8 cellular contexts compared by ENCODE assay signal in genomic region chr20:44965651-44966029, GRCh38. TPM values are rescaled to one million over a fixed set of nuclear protein-coding genes. Genes with fewer than 3 reads are reported as not detected.
A peak's percentile ranks its signal among the peaks of the same experiment; 100 is the strongest.
DNase-seq lines count a peak whose midpoint lies in the region; ATAC-seq, FAIRE-seq and TF ChIP-seq lines count a peak whose summit lies in the region.

No MANE protein-coding gene starts in this region.

- TF ChIP-seq CTCF in ascending aorta (IDR thresholded peaks at IDR 0.05) (no peak), HepG2 (CRISPR knock-in tag; IDR thresholded peaks at IDR 0.05) (no peak), thoracic aorta (IDR thresholded peaks at IDR 0.05) (no peak)

- no peak for FAIRE-seq in HepG2 (lab: Jason Lieb, UNC)

- peak overlapping the region; percentile 94 for H3K4me3 Mint-ChIP-seq in activated CD4-positive, alpha-beta T cell treated with anti-CD3 and anti-CD28 coated beads for 36 hours

- H2AFZ ChIP-seq in HepG2 (ENCODE audit: low read length) = peak overlapping the region; percentile 16

- H4K20me1 ChIP-seq in HepG2 (ENCODE audit: insufficient read depth, low read length) = no peaks in the 10 kb centered on the region

- peak overlapping the region; percentile 78 to 83 for H3K27ac ChIP-seq in ascending aorta
- H3K27ac ChIP-seq in HepG2 (ENCODE audit: extremely low read length, insufficient read depth, low read length) = peak overlapping the region; percentile 81
- peak overlapping the region; percentile 78 to 79 for H3K27ac ChIP-seq in thoracic aorta

- TF ChIP-seq POLR2A in HepG2 (IDR thresholded peaks at IDR 0.05; ENCODE audit: insufficient read depth in 1 of 2, low read depth in 2 of 2, low read length in 2 of 2) = no peak

- H3K36me3 Mint-ChIP-seq in activated CD4-positive, alpha-beta T cell treated with anti-CD3 and anti-CD28 coated beads for 36 hours (ENCODE audit: low read depth) = peaks cover 27% of the 10 kb centered on the region

- CTCF ChIA-PET in activated CD4-positive, alpha-beta T cell treated with anti-CD3 and anti-CD28 coated beads for 36 hours (lab: Charles Lee) = interaction anchor here (0.6 to 1.5 kb wide), 3 partner anchors 9 to 328 kb away, joined by 3 to 5 read pairs (median 4); no protein-coding TSS in a partner anchor
- CTCF ChIA-PET in HepG2 (lab: Yijun Ruan, JAX; ENCODE audit: low intra/inter-chr PET ratio, low total read pairs) = interaction anchor here (1.3 kb wide), 1 partner anchor 24 kb away, joined by 3 read pairs; no protein-coding TSS in a partner anchor

- H3K4me1 ChIP-seq in ascending aorta (peaks cover 10 to 11% of the 10 kb centered on the region in 2 donors), HepG2 (ENCODE audit: insufficient read depth, low read length) (peaks cover 69% of the 10 kb centered on the region), thoracic aorta (ENCODE audit: control insufficient read depth in 1 of 2, low read depth in 2 of 2) (peaks cover 3 to 34% of the 10 kb centered on the region in 2 donors)

- H3K36me3 ChIP-seq in ascending aorta (no peaks in the 10 kb centered on the region), HepG2 (replicated peaks in 1 of 2; ENCODE audit: control insufficient read depth in 1 of 2, insufficient read depth in 2 of 2, low read length in 2 of 2) (no peaks in the 10 kb centered on the region), thoracic aorta (no peaks in the 10 kb centered on the region)

- WGBS in HepG2 (ENCODE audit: low lambda C conversion rate) = 6% methylated on average over 5 of the region's 5 CpGs

- peak overlapping the region; percentile 98 for H3K4me2 ChIP-seq in HepG2 (ENCODE audit: low read depth, low read length)

- TF ChIP-seq EP300 in HepG2 (IDR thresholded peaks at IDR 0.05; ENCODE audit: low read depth in 2 of 2, low read length in 2 of 2) (no peak), HepG2 (CRISPR knock-in tag; IDR thresholded peaks at IDR 0.05; ENCODE audit: borderline replicate concordance) (no peak)

- BruUV-seq in HepG2 (replicated peaks; lab: Mats Ljungman, UMichigan) = TSS peak; percentile 98

- intact Hi-C loops in activated CD4-positive, alpha-beta T cell treated with anti-CD3 and anti-CD28 coated beads for 36 hours (cut with DNase I, micrococcal nuclease) = loop anchor here (1.0 to 10.0 kb wide), 13 partner anchors 53 to 1213 kb away; partner anchors contain the start of genes DNTTIP1 (in 1 of the 2), PABPC1L (in 1 of the 2), PIGT (in 1 of the 2) and SDC4 (in 1 of the 2)
- intact Hi-C loops in ascending aorta (cut with DNase I) (loop anchor here (10.0 kb wide), 3 partner anchors 439 to 809 kb away; partner anchors contain the start of genes DBNDD2 and OSER1), HepG2 (cut with micrococcal nuclease; ENCODE audit: unreplicated experiment) (loop anchor here (2.0 kb wide), 2 partner anchors 55 to 81 kb away; partner anchors contain the start of genes PABPC1L and YWHAB), head of caudate nucleus (cut with DNase I) (no loop called here)

- peak overlapping the region; percentile 83 for H3K9ac ChIP-seq in HepG2 (ENCODE audit: insufficient read depth, low read depth, low read length)

- no peak for DNase-seq in activated CD4-positive, alpha-beta T cell treated with anti-CD3 and anti-CD28 coated beads for 36 hours
- no peak for DNase-seq in activated CD4-positive, alpha-beta T cell treated with anti-CD3 and anti-CD28 coated beads, Interleukin-2, amount 50 U/mL, for 1 hour
- DNase-seq in ascending aorta (ENCODE audit: low spot score in 2 of 2) (no peak), HepG2 (ENCODE audit: low spot score) (no peak), thoracic aorta (ENCODE audit: low spot score) (no peak), head of caudate nucleus (no peak), GF-D8 (lab: John Stamatoyannopoulos, UW) (no peak)
- no peak for DNase-seq in activated CD4-positive, CD25-positive, alpha-beta regulatory T cell treated with anti-CD3 and anti-CD28 coated beads, Interleukin-2, amount 50 U/mL, for 72 hours

- H3K79me2 ChIP-seq in HepG2 (ENCODE audit: insufficient read depth, low read length) = peaks cover 40% of the 10 kb centered on the region

- H3K9me3 Mint-ChIP-seq in activated CD4-positive, alpha-beta T cell treated with anti-CD3 and anti-CD28 coated beads for 36 hours (ENCODE audit: low read depth) = no peaks in the 10 kb centered on the region

- TF ChIP-seq RAD21 in HepG2 (CRISPR knock-in tag; IDR thresholded peaks at IDR 0.05) = no peak

- H3K9me3 ChIP-seq in ascending aorta (no peaks in the 10 kb centered on the region), HepG2 (ENCODE audit: low read length) (no peaks in the 10 kb centered on the region), thoracic aorta (no peaks in the 10 kb centered on the region)

- H3K27me3 ChIP-seq in ascending aorta = no peaks in the 10 kb centered on the region
- H3K27me3 ChIP-seq in HepG2 (ENCODE audit: control insufficient read depth in 1 of 2, insufficient read depth in 2 of 2, low read length in 2 of 2) = peaks cover 0 to 4% of the 10 kb centered on the region in 2 experiments; a peak in 1 of 5 replicates
- H3K27me3 ChIP-seq in thoracic aorta (replicated peaks; ENCODE audit: insufficient read depth) = no peaks in the 10 kb centered on the region

- peak overlapping the region; percentile 98 for H3K27ac Mint-ChIP-seq in activated CD4-positive, alpha-beta T cell treated with anti-CD3 and anti-CD28 coated beads for 36 hours

- peaks cover 55% of the 10 kb centered on the region for H3K4me1 Mint-ChIP-seq in activated CD4-positive, alpha-beta T cell treated with anti-CD3 and anti-CD28 coated beads for 36 hours

- no peak for ATAC-seq in activated CD4-positive, alpha-beta T cell treated with anti-CD3 and anti-CD28 coated beads for 36 hours
- no peak for ATAC-seq in HepG2
- ATAC-seq in thoracic aorta (ENCODE audit: insufficient number of reproducible peaks, low FRiP score, low read depth) = no peak

- in situ Hi-C loops in HepG2 (cut with HindIII; ENCODE audit: extremely low pct_ligation_motif_present, low pct_unique_long_range_greater_than_20kb) = no loop called here

- H3K4me3 ChIP-seq in ascending aorta (peak overlapping the region; percentile 79 to 96), HepG2 (replicated peaks in 1 of 3; ENCODE audit: insufficient read depth in 1 of 3, low read depth in 2 of 3, low read length in 3 of 3) (peak overlapping the region; percentile 83 to 100 (median 87)), thoracic aorta (peak overlapping the region; percentile 92)

- no peaks in the 10 kb centered on the region for H3K27me3 Mint-ChIP-seq in activated CD4-positive, alpha-beta T cell treated with anti-CD3 and anti-CD28 coated beads for 36 hours

- POLR2A ChIA-PET in activated CD4-positive, alpha-beta T cell treated with anti-CD3 and anti-CD28 coated beads for 36 hours (lab: Charles Lee) = no interaction called here
- POLR2A ChIA-PET in HepG2 (lab: Yijun Ruan, JAX) = interaction anchor here (0.7 to 2.4 kb wide), 3 partner anchors 18 to 80 kb away, joined by 3 to 8 read pairs (median 5); partner anchors contain the start of genes PABPC1L and YWHAB

RNA-seq across cellular contexts. Expression of gene STK4, which starts 0.7 kb away (rescaled TPM):
- 100 to 1,000 TPM; 156 to 164 TPM for total RNA-seq in activated CD4-positive, alpha-beta T cell treated with anti-CD3 and anti-CD28 coated beads for 36 hours
- total RNA-seq in ascending aorta (20.6 TPM), HepG2 (2016; rRNA removed; fragmentation: Illumina TruSeq; extraction: Trizol) (38.3 and 61.4 TPM in 2 replicates), thoracic aorta (10 to 100 TPM; 30.3 to 47.9 TPM)
- 7.6 and 8.4 TPM in 2 replicates for total RNA-seq in HepG2 (2016; cell fraction: cytosol; rRNA removed; fragmentation: Illumina TruSeq; extraction: Trizol; ENCODE audit: low read depth)
- 38.6 and 51.4 TPM in 2 replicates for total RNA-seq in HepG2 (2016; cell fraction: insoluble cytoplasmic fraction; rRNA removed; fragmentation: Illumina TruSeq; extraction: Trizol)
- total RNA-seq in HepG2 (2016; cell fraction: membrane; rRNA removed; fragmentation: Illumina TruSeq; extraction: Trizol) = 17.0 and 19.2 TPM in 2 replicates
- total RNA-seq in HepG2 (2016; cell fraction: nucleus; rRNA removed; fragmentation: Illumina TruSeq; extraction: Trizol) = 46.5 and 48.3 TPM in 2 replicates
- polyA plus RNA-seq in HepG2 (2011; rRNA removed) = 21.2 and 25.6 TPM in 2 replicates
- polyA plus RNA-seq in HepG2 (2011; cell fraction: cytosol; rRNA removed) = 11.6 and 16.8 TPM in 2 replicates
- polyA plus RNA-seq in HepG2 (2011; cell fraction: nucleus; rRNA removed) = 14.7 and 18.6 TPM in 2 replicates
- 16.8 and 20.4 TPM in 2 replicates for polyA plus RNA-seq in HepG2 (2012)
- polyA plus RNA-seq in HepG2 (2016; cell fraction: cytosol; fragmentation: Illumina TruSeq; extraction: Trizol; ENCODE audit: low read depth) = 1.2 TPM in 2 replicates
- 34.7 and 38.5 TPM in 2 replicates for polyA plus RNA-seq in HepG2 (2016; cell fraction: insoluble cytoplasmic fraction; fragmentation: Illumina TruSeq; extraction: Trizol; ENCODE audit: low read depth)
- 4.8 and 5.6 TPM in 2 replicates for polyA plus RNA-seq in HepG2 (2016; cell fraction: membrane; fragmentation: Illumina TruSeq; extraction: Trizol; ENCODE audit: low read depth)
- polyA plus RNA-seq in HepG2 (2016; cell fraction: nucleus; fragmentation: Illumina TruSeq; extraction: Trizol; ENCODE audit: insufficient read depth, low read depth) = 40.8 and 44.8 TPM in 2 replicates
- 23.3 and 33.6 TPM in 2 replicates for polyA minus RNA-seq in HepG2 (2011; rRNA and poly(A)+ RNA removed; ENCODE audit: low replicate concordance)
- polyA minus RNA-seq in HepG2 (2011; cell fraction: cytosol; rRNA and poly(A)+ RNA removed) = 18.8 and 20.9 TPM in 2 replicates
- polyA minus RNA-seq in HepG2 (2011; cell fraction: nucleus; rRNA and poly(A)+ RNA removed) = 67.3 and 85.4 TPM in 2 replicates

RNA-seq across cellular contexts. Expression of gene TOMM34, which starts 5.4 kb away (rescaled TPM):
- 10 to 100 TPM; 56.5 to 61.2 TPM for total RNA-seq in activated CD4-positive, alpha-beta T cell treated with anti-CD3 and anti-CD28 coated beads for 36 hours
- total RNA-seq in ascending aorta (11.1 TPM), HepG2 (2016; rRNA removed; fragmentation: Illumina TruSeq; extraction: Trizol) (52.0 and 73.0 TPM in 2 replicates), thoracic aorta (10 to 100 TPM; 11.9 to 13.0 TPM)
- 6.2 and 6.4 TPM in 2 replicates for total RNA-seq in HepG2 (2016; cell fraction: cytosol; rRNA removed; fragmentation: Illumina TruSeq; extraction: Trizol; ENCODE audit: low read depth)
- total RNA-seq in HepG2 (2016; cell fraction: insoluble cytoplasmic fraction; rRNA removed; fragmentation: Illumina TruSeq; extraction: Trizol) = 52.3 and 72.3 TPM in 2 replicates
- 18.0 and 21.0 TPM in 2 replicates for total RNA-seq in HepG2 (2016; cell fraction: membrane; rRNA removed; fragmentation: Illumina TruSeq; extraction: Trizol)
- 24.9 and 25.7 TPM in 2 replicates for total RNA-seq in HepG2 (2016; cell fraction: nucleus; rRNA removed; fragmentation: Illumina TruSeq; extraction: Trizol)
- 36.2 and 38.3 TPM in 2 replicates for polyA plus RNA-seq in HepG2 (2011; rRNA removed)
- polyA plus RNA-seq in HepG2 (2011; cell fraction: cytosol; rRNA removed) = 38.3 and 39.9 TPM in 2 replicates
- polyA plus RNA-seq in HepG2 (2011; cell fraction: nucleus; rRNA removed) = 20.9 and 23.3 TPM in 2 replicates
- 41.6 and 42.7 TPM in 2 replicates for polyA plus RNA-seq in HepG2 (2012)
- polyA plus RNA-seq in HepG2 (2016; cell fraction: cytosol; fragmentation: Illumina TruSeq; extraction: Trizol; ENCODE audit: low read depth) = 7.7 and 7.8 TPM in 2 replicates
- 102 TPM in 2 replicates for polyA plus RNA-seq in HepG2 (2016; cell fraction: insoluble cytoplasmic fraction; fragmentation: Illumina TruSeq; extraction: Trizol; ENCODE audit: low read depth)
- polyA plus RNA-seq in HepG2 (2016; cell fraction: membrane; fragmentation: Illumina TruSeq; extraction: Trizol; ENCODE audit: low read depth) = 17.3 and 19.1 TPM in 2 replicates
- 45.6 and 46.6 TPM in 2 replicates for polyA plus RNA-seq in HepG2 (2016; cell fraction: nucleus; fragmentation: Illumina TruSeq; extraction: Trizol; ENCODE audit: insufficient read depth, low read depth)
- polyA minus RNA-seq in HepG2 (2011; rRNA and poly(A)+ RNA removed; ENCODE audit: low replicate concordance) = 23.9 and 48.7 TPM in 2 replicates
- 11.6 and 12.1 TPM in 2 replicates for polyA minus RNA-seq in HepG2 (2011; cell fraction: cytosol; rRNA and poly(A)+ RNA removed)
- polyA minus RNA-seq in HepG2 (2011; cell fraction: nucleus; rRNA and poly(A)+ RNA removed) = 6.8 and 9.1 TPM in 2 replicates

RNA-seq across cellular contexts. Expression of gene PABPC1L, which starts 55.8 kb away (rescaled TPM):
- 10 to 100 TPM; 61.7 to 71.3 TPM for total RNA-seq in activated CD4-positive, alpha-beta T cell treated with anti-CD3 and anti-CD28 coated beads for 36 hours
- total RNA-seq in ascending aorta (22.9 TPM), HepG2 (2016; rRNA removed; fragmentation: Illumina TruSeq; extraction: Trizol) (6.4 and 30.8 TPM in 2 replicates), thoracic aorta (10 to 100 TPM; 29.5 to 33.2 TPM)
- total RNA-seq in HepG2 (2016; cell fraction: cytosol; rRNA removed; fragmentation: Illumina TruSeq; extraction: Trizol; ENCODE audit: low read depth) = 8.8 and 10.6 TPM in 2 replicates
- total RNA-seq in HepG2 (2016; cell fraction: insoluble cytoplasmic fraction; rRNA removed; fragmentation: Illumina TruSeq; extraction: Trizol) = 7.2 and 30.6 TPM in 2 replicates
- 7.7 TPM in 2 replicates for total RNA-seq in HepG2 (2016; cell fraction: membrane; rRNA removed; fragmentation: Illumina TruSeq; extraction: Trizol)
- total RNA-seq in HepG2 (2016; cell fraction: nucleus; rRNA removed; fragmentation: Illumina TruSeq; extraction: Trizol) = 68.7 and 74.6 TPM in 2 replicates
- 252 and 283 TPM in 2 replicates for polyA plus RNA-seq in HepG2 (2011; rRNA removed)
- 48.8 and 52.2 TPM in 2 replicates for polyA plus RNA-seq in HepG2 (2011; cell fraction: cytosol; rRNA removed)
- 1,815 and 1,864 TPM in 2 replicates for polyA plus RNA-seq in HepG2 (2011; cell fraction: nucleus; rRNA removed)
- 109 and 110 TPM in 2 replicates for polyA plus RNA-seq in HepG2 (2012)
- polyA plus RNA-seq in HepG2 (2016; cell fraction: cytosol; fragmentation: Illumina TruSeq; extraction: Trizol; ENCODE audit: low read depth) = 3.4 TPM in 2 replicates
- 8.9 and 10.9 TPM in 2 replicates for polyA plus RNA-seq in HepG2 (2016; cell fraction: insoluble cytoplasmic fraction; fragmentation: Illumina TruSeq; extraction: Trizol; ENCODE audit: low read depth)
- 4.4 and 4.6 TPM in 2 replicates for polyA plus RNA-seq in HepG2 (2016; cell fraction: membrane; fragmentation: Illumina TruSeq; extraction: Trizol; ENCODE audit: low read depth)
- polyA plus RNA-seq in HepG2 (2016; cell fraction: nucleus; fragmentation: Illumina TruSeq; extraction: Trizol; ENCODE audit: insufficient read depth, low read depth) = 374 and 409 TPM in 2 replicates
- polyA minus RNA-seq in HepG2 (2011; rRNA and poly(A)+ RNA removed; ENCODE audit: low replicate concordance) = 12.6 and 64.0 TPM in 2 replicates
- 10.6 and 12.0 TPM in 2 replicates for polyA minus RNA-seq in HepG2 (2011; cell fraction: cytosol; rRNA and poly(A)+ RNA removed)
- polyA minus RNA-seq in HepG2 (2011; cell fraction: nucleus; rRNA and poly(A)+ RNA removed) = 250 and 264 TPM in 2 replicates
